Comparison of ENCODE assay signal across 19 cellular contexts in the genomic region with DNA sequence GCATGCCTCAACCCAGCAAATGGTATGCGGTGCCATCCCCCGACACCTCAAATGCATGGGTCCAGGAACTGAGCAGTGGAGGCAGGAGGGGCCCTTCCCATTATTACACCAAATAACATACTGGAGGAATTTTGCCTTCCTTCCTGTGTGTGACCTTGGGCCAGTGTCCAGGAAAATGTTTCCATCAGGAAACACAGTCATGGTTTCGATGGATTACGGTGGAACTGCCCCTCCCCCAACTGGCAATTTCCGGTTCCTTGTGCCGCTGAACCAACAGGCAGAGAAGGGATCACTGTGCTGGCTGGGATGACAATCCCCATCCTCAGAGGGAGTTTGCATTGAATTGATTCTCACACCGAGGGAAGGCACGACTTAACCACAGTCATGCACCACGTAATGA. TPM values are rescaled to one million over a fixed set of nuclear protein-coding genes. Genes with fewer than 3 reads are reported as not detected.
DNase-seq lines count a peak whose midpoint lies in the region; ATAC-seq, FAIRE-seq and TF ChIP-seq lines count a peak whose summit lies in the region.
"Had no signal": no experiment of that assay in that cellular context is flagged by ENCODE, and none has a peak within 500 bp of the region (broad histone marks: within the 10 kb centered on the region; RNA-seq: fewer than 3 reads in every experiment).

No MANE protein-coding gene starts in this region.

- H4K20me1 ChIP-seq in HepG2 (ENCODE audit: insufficient read depth, low read length) = no peaks in the 10 kb centered on the region

- H2AFZ ChIP-seq in HepG2 (ENCODE audit: low read length) = no peak overlapping the region

- TF ChIP-seq EP300 in HepG2 (IDR thresholded peaks at IDR 0.05; ENCODE audit: low read depth in 2 of 2, low read length in 2 of 2) (no peak), HepG2 (CRISPR knock-in tag; IDR thresholded peaks at IDR 0.05; ENCODE audit: borderline replicate concordance) (no peak), suprapubic skin (IDR thresholded peaks at IDR 0.05) (no peak)

- POLR2A ChIA-PET in HepG2 (lab: Yijun Ruan, JAX) = interaction anchor here (0.6 kb wide), 1 partner anchor 28 kb away, joined by 3 read pairs; the partner anchor contains the start of gene EXOC3L4

- 74% methylated on average over 9 of the region's 9 CpGs for WGBS in HepG2 (ENCODE audit: low lambda C conversion rate)
- WGBS in suprapubic skin = 83% methylated on average over 9 of the region's 9 CpGs

- H3K36me3 Mint-ChIP-seq in type B pancreatic cell = no peaks in the 10 kb centered on the region

- H3K79me2 ChIP-seq in HepG2 (ENCODE audit: insufficient read depth, low read length) = no peaks in the 10 kb centered on the region

- no peak for FAIRE-seq in HepG2 (lab: Jason Lieb, UNC)

- peaks cover 60% of the 10 kb centered on the region for H3K4me1 ChIP-seq in HepG2 (ENCODE audit: insufficient read depth, low read length)
- peaks cover 30% of the 10 kb centered on the region for H3K4me1 ChIP-seq in suprapubic skin
- H3K4me1 ChIP-seq: uterus had no signal

- no peak overlapping the region for H3K4me3 Mint-ChIP-seq in type B pancreatic cell
- H3K4me3 Mint-ChIP-seq: stimulated activated naive CD8-positive, alpha-beta T cell treated with anti-CD3 and anti-CD28 coated beads, Interleukin-15, amount 100 ng/mL, for 72 hours had no signal

- no peaks in the 10 kb centered on the region for H3K9me3 ChIP-seq in HepG2 (ENCODE audit: low read length)
- no peaks in the 10 kb centered on the region for H3K9me3 ChIP-seq in suprapubic skin
- H3K9me3 ChIP-seq: Caco-2, neutrophil, uterus had no signal

- H3K27me3 Mint-ChIP-seq in type B pancreatic cell = no peaks in the 10 kb centered on the region

- H3K36me3 ChIP-seq in HepG2 (replicated peaks in 1 of 2; ENCODE audit: control insufficient read depth in 1 of 2, insufficient read depth in 2 of 2, low read length in 2 of 2) (no peaks in the 10 kb centered on the region), suprapubic skin (no peaks in the 10 kb centered on the region)
- H3K36me3 ChIP-seq: neutrophil, uterus had no signal

- DNase-seq in dermis microvascular lymphatic vessel endothelial cell (ENCODE audit: low read depth in 2 of 2) (peak; percentile 89 to 95), HepG2 (ENCODE audit: low spot score) (peak; percentile 47), suprapubic skin (ENCODE audit: low spot score in 2 of 2) (peak in 1 of 2 donors; percentile 77), SHP77 treated with DMSO at 0.1 percent for 48 hours (lab: John Stamatoyannopoulos, UW) (no peak), type B pancreatic cell (ENCODE audit: extremely low spot score, unreplicated experiment) (no peak)
- DNase-seq: activated CD4-positive, CD25-positive, alpha-beta regulatory T cell; activated CD8-positive, alpha-beta memory T cell treated with anti-CD3 and anti-CD28 coated beads for 24 hours; Caco-2; H7; Kasumi-1; NCI-H1105; NCI-H526; stimulated activated naive CD8-positive, alpha-beta T cell treated with anti-CD3 and anti-CD28 coated beads, Interleukin-15, amount 100 ng/mL, for 72 hours had no signal

- CTCF ChIA-PET in HepG2 (lab: Yijun Ruan, JAX; ENCODE audit: low intra/inter-chr PET ratio, low total read pairs) = no interaction called here

- intact Hi-C loops in HepG2 (cut with micrococcal nuclease; ENCODE audit: unreplicated experiment) = no loop called here

- no peak overlapping the region for H3K9ac ChIP-seq in HepG2 (ENCODE audit: insufficient read depth, low read depth, low read length)

- H3K27ac Mint-ChIP-seq in type B pancreatic cell = no peak overlapping the region
- H3K27ac Mint-ChIP-seq: stimulated activated naive CD8-positive, alpha-beta T cell treated with anti-CD3 and anti-CD28 coated beads, Interleukin-15, amount 100 ng/mL, for 72 hours had no signal

- H3K4me1 Mint-ChIP-seq in type B pancreatic cell (ENCODE audit: unreplicated experiment) = peaks cover 7% of the 10 kb centered on the region
- H3K4me1 Mint-ChIP-seq: stimulated activated naive CD8-positive, alpha-beta T cell treated with anti-CD3 and anti-CD28 coated beads, Interleukin-15, amount 100 ng/mL, for 72 hours had no signal

- H3K27ac ChIP-seq in HepG2 (ENCODE audit: extremely low read length, insufficient read depth, low read length) = no peak overlapping the region
- peak overlapping the region; percentile 87 for H3K27ac ChIP-seq in suprapubic skin
- H3K27ac ChIP-seq: neutrophil, SK-N-MC, uterus had no signal

- no peak for TF ChIP-seq RAD21 in HepG2 (CRISPR knock-in tag; IDR thresholded peaks at IDR 0.05)

- H3K4me2 ChIP-seq in HepG2 (ENCODE audit: low read depth, low read length) = no peak overlapping the region

- no peaks in the 10 kb centered on the region for H3K9me3 Mint-ChIP-seq in type B pancreatic cell
- H3K9me3 Mint-ChIP-seq: stimulated activated naive CD8-positive, alpha-beta T cell treated with anti-CD3 and anti-CD28 coated beads, Interleukin-15, amount 100 ng/mL, for 72 hours had no signal

- no peak for TF ChIP-seq CTCF in HepG2 (CRISPR knock-in tag; IDR thresholded peaks at IDR 0.05)
- TF ChIP-seq CTCF in suprapubic skin (IDR thresholded peaks at IDR 0.05) = no peak
- TF ChIP-seq CTCF in type B pancreatic cell (conservative IDR thresholded peaks at IDR 0.05) = no peak

- TF ChIP-seq POLR2A in HepG2 (IDR thresholded peaks at IDR 0.05; ENCODE audit: insufficient read depth in 1 of 2, low read depth in 2 of 2, low read length in 2 of 2) = no peak
- no peak for TF ChIP-seq POLR2A in suprapubic skin (IDR thresholded peaks at IDR 0.05)

- H3K4me3 ChIP-seq in HepG2 (replicated peaks in 1 of 3; ENCODE audit: insufficient read depth in 1 of 3, low read depth in 2 of 3, low read length in 3 of 3) (no peak overlapping the region), suprapubic skin (no peak overlapping the region)
- H3K4me3 ChIP-seq: SK-N-MC, uterus had no signal

- ATAC-seq in HepG2 (no peak), HG02938 (IDR thresholded peaks at IDR 0.05; ENCODE audit: unreplicated experiment) (no peak)
- ATAC-seq: sciatic nerve; stimulated activated naive CD8-positive, alpha-beta T cell treated with anti-CD3 and anti-CD28 coated beads, Interleukin-15, amount 100 ng/mL, for 72 hours had no signal

- no TSS peak for BruUV-seq in HepG2 (replicated peaks; lab: Mats Ljungman, UMichigan)

- in situ Hi-C loops in HepG2 (cut with HindIII; ENCODE audit: extremely low pct_ligation_motif_present, low pct_unique_long_range_greater_than_20kb) = no loop called here

- H3K27me3 ChIP-seq in HepG2 (ENCODE audit: control insufficient read depth in 1 of 2, insufficient read depth in 2 of 2, low read length in 2 of 2) (peaks cover under 1 to 19% of the 10 kb centered on the region in 2 experiments; a peak in 2 of 5 replicates), suprapubic skin (no peaks in the 10 kb centered on the region)
- H3K27me3 ChIP-seq: uterus had no signal

RNA-seq across cellular contexts. Expression of gene CDC42BPB, which starts 9.1 kb away (rescaled TPM):
- 61.8 TPM for polyA plus RNA-seq in PFSK-1 (2012; ENCODE audit: insufficient read length, low read depth)
- total RNA-seq in dermis microvascular lymphatic vessel endothelial cell = 89.3 and 127 TPM in 2 replicates
- 19.7 and 20.2 TPM in 2 replicates for total RNA-seq in HepG2 (2016; rRNA removed; fragmentation: Illumina TruSeq; extraction: Trizol)
- 5.5 and 5.6 TPM in 2 replicates for total RNA-seq in HepG2 (2016; cell fraction: cytosol; rRNA removed; fragmentation: Illumina TruSeq; extraction: Trizol; ENCODE audit: low read depth)
- 15.3 and 20.6 TPM in 2 replicates for total RNA-seq in HepG2 (2016; cell fraction: insoluble cytoplasmic fraction; rRNA removed; fragmentation: Illumina TruSeq; extraction: Trizol)
- total RNA-seq in HepG2 (2016; cell fraction: membrane; rRNA removed; fragmentation: Illumina TruSeq; extraction: Trizol) = 7.4 and 7.9 TPM in 2 replicates
- total RNA-seq in HepG2 (2016; cell fraction: nucleus; rRNA removed; fragmentation: Illumina TruSeq; extraction: Trizol) = 21.4 and 24.6 TPM in 2 replicates
- polyA plus RNA-seq in HepG2 (2011; rRNA removed) = 32.3 and 33.3 TPM in 2 replicates
- 14.7 and 18.8 TPM in 2 replicates for polyA plus RNA-seq in HepG2 (2011; cell fraction: cytosol; rRNA removed)
- polyA plus RNA-seq in HepG2 (2011; cell fraction: nucleus; rRNA removed) = 82.2 and 87.0 TPM in 2 replicates
- polyA plus RNA-seq in HepG2 (2012) = 23.1 and 30.9 TPM in 2 replicates
- 0.78 and 1.0 TPM in 2 replicates for polyA plus RNA-seq in HepG2 (2016; cell fraction: cytosol; fragmentation: Illumina TruSeq; extraction: Trizol; ENCODE audit: low read depth)
- polyA plus RNA-seq in HepG2 (2016; cell fraction: insoluble cytoplasmic fraction; fragmentation: Illumina TruSeq; extraction: Trizol; ENCODE audit: low read depth) = 10.5 and 14.1 TPM in 2 replicates
- 3.0 and 3.4 TPM in 2 replicates for polyA plus RNA-seq in HepG2 (2016; cell fraction: membrane; fragmentation: Illumina TruSeq; extraction: Trizol; ENCODE audit: low read depth)
- polyA plus RNA-seq in HepG2 (2016; cell fraction: nucleus; fragmentation: Illumina TruSeq; extraction: Trizol; ENCODE audit: insufficient read depth, low read depth) = 45.7 and 47.5 TPM in 2 replicates
- polyA minus RNA-seq in HepG2 (2011; rRNA and poly(A)+ RNA removed; ENCODE audit: low replicate concordance) = 93.6 and 143 TPM in 2 replicates
- 23.7 and 25.9 TPM in 2 replicates for polyA minus RNA-seq in HepG2 (2011; cell fraction: cytosol; rRNA and poly(A)+ RNA removed)
- 38.8 and 39.3 TPM in 2 replicates for polyA minus RNA-seq in HepG2 (2011; cell fraction: nucleus; rRNA and poly(A)+ RNA removed)
- total RNA-seq in suprapubic skin = 100 to 1,000 TPM; 105 to 178 (median 107) TPM
- 83.6 and 88.6 TPM in 2 replicates for total RNA-seq in type B pancreatic cell (ENCODE audit: low replicate concordance)

RNA-seq across cellular contexts. Expression of gene LBHD2, which starts 17.6 kb away (rescaled TPM):
- not detected for polyA plus RNA-seq in PFSK-1 (2012; ENCODE audit: insufficient read length, low read depth)
- not detected in 2 replicates for total RNA-seq in dermis microvascular lymphatic vessel endothelial cell
- total RNA-seq in HepG2 (2016; rRNA removed; fragmentation: Illumina TruSeq; extraction: Trizol) = 0.72 and 1.00 TPM in 2 replicates
- 2.3 and 2.8 TPM in 2 replicates for total RNA-seq in HepG2 (2016; cell fraction: cytosol; rRNA removed; fragmentation: Illumina TruSeq; extraction: Trizol; ENCODE audit: low read depth)
- 0.37 and 0.39 TPM in 2 replicates for total RNA-seq in HepG2 (2016; cell fraction: insoluble cytoplasmic fraction; rRNA removed; fragmentation: Illumina TruSeq; extraction: Trizol)
- 1.1 and 4.0 TPM in 2 replicates for total RNA-seq in HepG2 (2016; cell fraction: membrane; rRNA removed; fragmentation: Illumina TruSeq; extraction: Trizol)
- not detected in 2 replicates for total RNA-seq in HepG2 (2016; cell fraction: nucleus; rRNA removed; fragmentation: Illumina TruSeq; extraction: Trizol)
- 0.67 and 0.95 TPM in 2 replicates for polyA plus RNA-seq in HepG2 (2011; rRNA removed)
- polyA plus RNA-seq in HepG2 (2011; cell fraction: cytosol; rRNA removed) = 0.85 and 2.1 TPM in 2 replicates
- 0.64 and 1.0 TPM in 2 replicates for polyA plus RNA-seq in HepG2 (2011; cell fraction: nucleus; rRNA removed)
- 0.40 and 0.72 TPM in 2 replicates for polyA plus RNA-seq in HepG2 (2012)
- polyA plus RNA-seq in HepG2 (2016; cell fraction: cytosol; fragmentation: Illumina TruSeq; extraction: Trizol; ENCODE audit: low read depth) = 2.9 and 3.8 TPM in 2 replicates
- 0.36 and 0.88 TPM in 2 replicates for polyA plus RNA-seq in HepG2 (2016; cell fraction: insoluble cytoplasmic fraction; fragmentation: Illumina TruSeq; extraction: Trizol; ENCODE audit: low read depth)
- polyA plus RNA-seq in HepG2 (2016; cell fraction: membrane; fragmentation: Illumina TruSeq; extraction: Trizol; ENCODE audit: low read depth) = 0.86 and 1.1 TPM in 2 replicates
- polyA plus RNA-seq in HepG2 (2016; cell fraction: nucleus; fragmentation: Illumina TruSeq; extraction: Trizol; ENCODE audit: insufficient read depth, low read depth) = 0.73 and 0.75 TPM in 2 replicates
- 0.30 TPM in 1 of 2 replicates, not detected in the other for polyA minus RNA-seq in HepG2 (2011; rRNA and poly(A)+ RNA removed; ENCODE audit: low replicate concordance)
- polyA minus RNA-seq in HepG2 (2011; cell fraction: cytosol; rRNA and poly(A)+ RNA removed) = not detected in 2 replicates
- not detected in 2 replicates for polyA minus RNA-seq in HepG2 (2011; cell fraction: nucleus; rRNA and poly(A)+ RNA removed)
- not detected for total RNA-seq in suprapubic skin
- total RNA-seq in type B pancreatic cell (ENCODE audit: low replicate concordance) = not detected in 2 replicates
- total RNA-seq: Caco-2, H7, sciatic nerve, uterus had no signal

RNA-seq across cellular contexts. Expression of gene EXOC3L4, which starts 28.1 kb away (rescaled TPM):
- 0.35 TPM for polyA plus RNA-seq in PFSK-1 (2012; ENCODE audit: insufficient read length, low read depth)
- not detected in 2 replicates for total RNA-seq in dermis microvascular lymphatic vessel endothelial cell
- total RNA-seq in HepG2 (2016; rRNA removed; fragmentation: Illumina TruSeq; extraction: Trizol) = 11.3 and 27.0 TPM in 2 replicates
- total RNA-seq in HepG2 (2016; cell fraction: cytosol; rRNA removed; fragmentation: Illumina TruSeq; extraction: Trizol; ENCODE audit: low read depth) = 6.3 and 6.7 TPM in 2 replicates
- 9.0 and 28.6 TPM in 2 replicates for total RNA-seq in HepG2 (2016; cell fraction: insoluble cytoplasmic fraction; rRNA removed; fragmentation: Illumina TruSeq; extraction: Trizol)
- 11.1 and 11.5 TPM in 2 replicates for total RNA-seq in HepG2 (2016; cell fraction: membrane; rRNA removed; fragmentation: Illumina TruSeq; extraction: Trizol)
- total RNA-seq in HepG2 (2016; cell fraction: nucleus; rRNA removed; fragmentation: Illumina TruSeq; extraction: Trizol) = 32.0 and 33.7 TPM in 2 replicates
- polyA plus RNA-seq in HepG2 (2011; rRNA removed) = 11.8 and 21.2 TPM in 2 replicates
- 10.4 and 15.5 TPM in 2 replicates for polyA plus RNA-seq in HepG2 (2011; cell fraction: cytosol; rRNA removed)
- 157 and 161 TPM in 2 replicates for polyA plus RNA-seq in HepG2 (2011; cell fraction: nucleus; rRNA removed)
- 12.5 and 20.1 TPM in 2 replicates for polyA plus RNA-seq in HepG2 (2012)
- polyA plus RNA-seq in HepG2 (2016; cell fraction: cytosol; fragmentation: Illumina TruSeq; extraction: Trizol; ENCODE audit: low read depth) = 4.1 and 4.2 TPM in 2 replicates
- polyA plus RNA-seq in HepG2 (2016; cell fraction: insoluble cytoplasmic fraction; fragmentation: Illumina TruSeq; extraction: Trizol; ENCODE audit: low read depth) = 7.6 and 10.6 TPM in 2 replicates
- polyA plus RNA-seq in HepG2 (2016; cell fraction: membrane; fragmentation: Illumina TruSeq; extraction: Trizol; ENCODE audit: low read depth) = 6.1 and 7.1 TPM in 2 replicates
- polyA plus RNA-seq in HepG2 (2016; cell fraction: nucleus; fragmentation: Illumina TruSeq; extraction: Trizol; ENCODE audit: insufficient read depth, low read depth) = 105 and 107 TPM in 2 replicates
- 0.28 and 10.1 TPM in 2 replicates for polyA minus RNA-seq in HepG2 (2011; rRNA and poly(A)+ RNA removed; ENCODE audit: low replicate concordance)
- polyA minus RNA-seq in HepG2 (2011; cell fraction: cytosol; rRNA and poly(A)+ RNA removed) = 3.4 and 5.3 TPM in 2 replicates
- polyA minus RNA-seq in HepG2 (2011; cell fraction: nucleus; rRNA and poly(A)+ RNA removed) = 24.7 and 29.2 TPM in 2 replicates
- 1 to 10 TPM in 1 of 4 donors, not detected in 3; 1.5 TPM for total RNA-seq in suprapubic skin
- 4.0 and 4.1 TPM in 2 replicates for total RNA-seq in type B pancreatic cell (ENCODE audit: low replicate concordance)

RNA-seq across cellular contexts. Expression of gene TNFAIP2, which starts 56.9 kb away (rescaled TPM):
- 1.1 TPM for polyA plus RNA-seq in PFSK-1 (2012; ENCODE audit: insufficient read length, low read depth)
- total RNA-seq in dermis microvascular lymphatic vessel endothelial cell (38.3 and 64.3 TPM in 2 replicates), HepG2 (2016; rRNA removed; fragmentation: Illumina TruSeq; extraction: Trizol) (0.45 and 0.46 TPM in 2 replicates), suprapubic skin (10 to 100 TPM; 11.9 to 23.3 (median 16.4) TPM), type B pancreatic cell (ENCODE audit: low replicate concordance) (21.5 and 28.5 TPM in 2 replicates)
- not detected in 2 replicates for total RNA-seq in HepG2 (2016; cell fraction: cytosol; rRNA removed; fragmentation: Illumina TruSeq; extraction: Trizol; ENCODE audit: low read depth)
- total RNA-seq in HepG2 (2016; cell fraction: insoluble cytoplasmic fraction; rRNA removed; fragmentation: Illumina TruSeq; extraction: Trizol) = 0.45 and 0.67 TPM in 2 replicates
- total RNA-seq in HepG2 (2016; cell fraction: membrane; rRNA removed; fragmentation: Illumina TruSeq; extraction: Trizol) = 0.31 and 0.40 TPM in 2 replicates
- 0.34 and 0.94 TPM in 2 replicates for total RNA-seq in HepG2 (2016; cell fraction: nucleus; rRNA removed; fragmentation: Illumina TruSeq; extraction: Trizol)
- polyA plus RNA-seq in HepG2 (2011; rRNA removed) = 0.91 and 1.5 TPM in 2 replicates
- 0.28 and 0.81 TPM in 2 replicates for polyA plus RNA-seq in HepG2 (2011; cell fraction: cytosol; rRNA removed)
- 7.5 and 18.0 TPM in 2 replicates for polyA plus RNA-seq in HepG2 (2011; cell fraction: nucleus; rRNA removed)
- polyA plus RNA-seq in HepG2 (2012) = 0.36 and 0.61 TPM in 2 replicates
- not detected in 2 replicates for polyA plus RNA-seq in HepG2 (2016; cell fraction: cytosol; fragmentation: Illumina TruSeq; extraction: Trizol; ENCODE audit: low read depth)
- polyA plus RNA-seq in HepG2 (2016; cell fraction: insoluble cytoplasmic fraction; fragmentation: Illumina TruSeq; extraction: Trizol; ENCODE audit: low read depth) = 0.16 and 0.42 TPM in 2 replicates
- polyA plus RNA-seq in HepG2 (2016; cell fraction: membrane; fragmentation: Illumina TruSeq; extraction: Trizol; ENCODE audit: low read depth) = 0.18 and 0.23 TPM in 2 replicates
- polyA plus RNA-seq in HepG2 (2016; cell fraction: nucleus; fragmentation: Illumina TruSeq; extraction: Trizol; ENCODE audit: insufficient read depth, low read depth) = 0.83 and 1.8 TPM in 2 replicates
- polyA minus RNA-seq in HepG2 (2011; rRNA and poly(A)+ RNA removed; ENCODE audit: low replicate concordance) = 2.4 and 123 TPM in 2 replicates
- 0.79 and 1.2 TPM in 2 replicates for polyA minus RNA-seq in HepG2 (2011; cell fraction: cytosol; rRNA and poly(A)+ RNA removed)
- 1.5 and 2.1 TPM in 2 replicates for polyA minus RNA-seq in HepG2 (2011; cell fraction: nucleus; rRNA and poly(A)+ RNA removed)

Comparison
In these comparisons a context has a peak if more than half of its experiments do, and no peak if none do; other contexts are left out.
1. DNase-seq: peak in dermis microvascular lymphatic vessel endothelial cell (2 of 2) and HepG2 (single experiment); none in SHP77 treated with DMSO at 0.1 percent for 48 hours (single experiment) and type B pancreatic cell (single experiment).